ENCODE assay signal across 1 cellular context in genomic region chr9:7394007-7394774, GRCh38.
A peak's percentile ranks its signal among the peaks of the same experiment; 100 is the strongest.
TF ChIP-seq lines count a peak whose summit lies in the region.

No MANE protein-coding gene starts in this region.

TF ChIP-seq in WTC11, 78 proteins besides CTCF, POLR2A, EP300 and RAD21:
- TF ChIP-seq, protein P1, sequence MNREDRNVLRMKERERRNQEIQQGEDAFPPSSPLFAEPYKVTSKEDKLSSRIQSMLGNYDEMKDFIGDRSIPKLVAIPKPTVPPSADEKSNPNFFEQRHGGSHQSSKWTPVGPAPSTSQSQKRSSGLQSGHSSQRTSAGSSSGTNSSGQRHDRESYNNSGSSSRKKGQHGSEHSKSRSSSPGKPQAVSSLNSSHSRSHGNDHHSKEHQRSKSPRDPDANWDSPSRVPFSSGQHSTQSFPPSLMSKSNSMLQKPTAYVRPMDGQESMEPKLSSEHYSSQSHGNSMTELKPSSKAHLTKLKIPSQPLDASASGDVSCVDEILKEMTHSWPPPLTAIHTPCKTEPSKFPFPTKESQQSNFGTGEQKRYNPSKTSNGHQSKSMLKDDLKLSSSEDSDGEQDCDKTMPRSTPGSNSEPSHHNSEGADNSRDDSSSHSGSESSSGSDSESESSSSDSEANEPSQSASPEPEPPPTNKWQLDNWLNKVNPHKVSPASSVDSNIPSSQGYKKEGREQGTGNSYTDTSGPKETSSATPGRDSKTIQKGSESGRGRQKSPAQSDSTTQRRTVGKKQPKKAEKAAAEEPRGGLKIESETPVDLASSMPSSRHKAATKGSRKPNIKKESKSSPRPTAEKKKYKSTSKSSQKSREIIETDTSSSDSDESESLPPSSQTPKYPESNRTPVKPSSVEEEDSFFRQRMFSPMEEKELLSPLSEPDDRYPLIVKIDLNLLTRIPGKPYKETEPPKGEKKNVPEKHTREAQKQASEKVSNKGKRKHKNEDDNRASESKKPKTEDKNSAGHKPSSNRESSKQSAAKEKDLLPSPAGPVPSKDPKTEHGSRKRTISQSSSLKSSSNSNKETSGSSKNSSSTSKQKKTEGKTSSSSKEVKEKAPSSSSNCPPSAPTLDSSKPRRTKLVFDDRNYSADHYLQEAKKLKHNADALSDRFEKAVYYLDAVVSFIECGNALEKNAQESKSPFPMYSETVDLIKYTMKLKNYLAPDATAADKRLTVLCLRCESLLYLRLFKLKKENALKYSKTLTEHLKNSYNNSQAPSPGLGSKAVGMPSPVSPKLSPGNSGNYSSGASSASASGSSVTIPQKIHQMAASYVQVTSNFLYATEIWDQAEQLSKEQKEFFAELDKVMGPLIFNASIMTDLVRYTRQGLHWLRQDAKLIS (CRISPR knock-in tag; IDR thresholded peaks at IDR 0.05; ENCODE audit: borderline replicate concordance), result no peak
- peak; percentile 96 for TF ChIP-seq HMGA2 (CRISPR knock-in tag; IDR thresholded peaks at IDR 0.05)
